ENCODE assay signal across 16 cellular contexts in the genomic region with DNA sequence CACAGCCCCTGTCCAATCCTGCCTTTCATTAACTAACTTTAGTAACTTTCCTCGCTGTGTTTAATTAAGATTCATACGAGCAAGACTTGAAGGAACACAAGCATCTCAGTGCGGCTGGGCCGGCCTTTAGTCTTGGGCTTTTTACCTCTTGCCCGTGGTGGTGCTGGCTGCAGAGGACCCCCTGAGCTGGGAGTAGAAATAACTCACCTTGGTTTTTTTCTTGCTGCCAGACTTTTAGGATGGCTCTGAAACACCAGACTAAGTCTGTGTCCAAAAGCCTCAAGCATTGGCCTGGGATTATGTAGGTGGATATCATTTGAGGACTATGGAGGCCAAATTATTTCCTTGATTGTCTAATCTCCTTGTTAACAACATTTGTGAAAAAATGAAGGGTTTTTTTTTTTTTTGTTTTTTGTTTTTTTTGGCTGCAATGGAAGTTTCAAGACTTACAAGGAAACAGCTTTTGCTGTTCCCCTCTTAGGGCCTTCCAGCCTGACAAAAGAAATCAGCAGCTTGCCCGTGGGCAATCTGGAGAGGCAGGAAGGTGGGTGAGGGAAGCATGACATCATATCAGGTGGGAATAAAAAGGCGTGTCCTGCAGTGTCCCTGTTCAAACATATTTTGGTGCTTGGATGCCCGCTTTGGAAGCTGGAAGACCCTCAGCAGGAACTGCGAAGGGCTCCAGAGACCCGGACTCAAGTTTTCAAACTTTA. TPM values are rescaled to one million over a fixed set of nuclear protein-coding genes. Genes with fewer than 3 reads are reported as not detected.
A peak's percentile ranks its signal among the peaks of the same experiment; 100 is the strongest.
DNase-seq lines count a peak whose midpoint lies in the region; ATAC-seq, FAIRE-seq and TF ChIP-seq lines count a peak whose summit lies in the region.
"Had no signal": no experiment of that assay in that cellular context is flagged by ENCODE, and none has a peak within 500 bp of the region (broad histone marks: within the 10 kb centered on the region; RNA-seq: fewer than 3 reads in every experiment).

No MANE protein-coding gene starts in this region.

- DNase-seq in natural killer cell treated with Interleukin-12 subunit alpha and Interleukin-12 subunit beta and Interleukin-15 and Interleukin-18, amount 100 ng/mL, for 72 hours (ENCODE audit: low spot score), result peak; percentile 34
- DNase-seq in natural killer cell, result no peak
- peak; percentile 75 for DNase-seq in dermis blood vessel endothelial cell
- no peak for DNase-seq in neural progenitor cell (ENCODE audit: low spot score)
- DNase-seq in RCC 7860 (ENCODE audit: low spot score), result no peak
- DNase-seq in anterior cingulate cortex (lab: John Stamatoyannopoulos, UW), result no peak
- no peak for DNase-seq in NCI-H82 treated with DMSO at 0.1 percent for 48 hours (lab: John Stamatoyannopoulos, UW; ENCODE audit: unreplicated experiment)
- DNase-seq: CD4-positive, alpha-beta memory T cell; Kasumi-1; NCI-H1417 treated with DMSO at 0.1 percent for 48 hours; NCI-H226; SK-N-SH had no signal

- no peak overlapping the region for H3K27ac Mint-ChIP-seq in natural killer cell treated with Interleukin-12 subunit alpha and Interleukin-12 subunit beta and Interleukin-15 and Interleukin-18, amount 100 ng/mL, for 72 hours
- H3K27ac Mint-ChIP-seq in natural killer cell, result no peak overlapping the region
- H3K27ac Mint-ChIP-seq in neural progenitor cell, result peak overlapping the region; percentile 74
- H3K27ac Mint-ChIP-seq: B cell; CD4-positive, alpha-beta memory T cell had no signal

- peaks cover 5 to 14% of the 10 kb centered on the region in 2 donors for H3K27me3 Mint-ChIP-seq in natural killer cell treated with Interleukin-12 subunit alpha and Interleukin-12 subunit beta and Interleukin-15 and Interleukin-18, amount 100 ng/mL, for 72 hours
- H3K27me3 Mint-ChIP-seq in natural killer cell (ENCODE audit: low read depth in 2 of 2) (peaks cover 0 to 12% of the 10 kb centered on the region in 2 donors), neural progenitor cell (ENCODE audit: insufficient read depth, low read depth) (peaks cover 17% of the 10 kb centered on the region)
- H3K27me3 Mint-ChIP-seq: B cell; CD4-positive, alpha-beta memory T cell had no signal

- no peaks in the 10 kb centered on the region for H3K9me3 ChIP-seq in neural progenitor cell (ENCODE audit: low read depth)
- H3K9me3 ChIP-seq: SK-N-SH had no signal

- H3K27ac ChIP-seq in neural progenitor cell, result no peak overlapping the region
- H3K27ac ChIP-seq: PC-9 had no signal

- FAIRE-seq in RCC 7860 (lab: Jason Lieb, UNC), result no peak
- FAIRE-seq: D721Med had no signal

- no peaks in the 10 kb centered on the region for H3K36me3 Mint-ChIP-seq in natural killer cell treated with Interleukin-12 subunit alpha and Interleukin-12 subunit beta and Interleukin-15 and Interleukin-18, amount 100 ng/mL, for 72 hours
- H3K36me3 Mint-ChIP-seq in natural killer cell (no peaks in the 10 kb centered on the region), neural progenitor cell (peaks cover 2% of the 10 kb centered on the region)
- H3K36me3 Mint-ChIP-seq: CD4-positive, alpha-beta memory T cell had no signal

- no peak for TF ChIP-seq CTCF in natural killer cell (IDR thresholded peaks at IDR 0.05)
- TF ChIP-seq CTCF in neural progenitor cell (IDR thresholded peaks at IDR 0.05), result no peak

- H3K4me2 ChIP-seq in neural progenitor cell, result peak overlapping the region; percentile 71
- H3K4me2 ChIP-seq: PC-9, SK-N-SH had no signal

- no peaks in the 10 kb centered on the region for H3K79me2 ChIP-seq in neural progenitor cell (ENCODE audit: low read depth)

- H3K27me3 ChIP-seq in neural progenitor cell, result no peaks in the 10 kb centered on the region

- no peaks in the 10 kb centered on the region for H3K36me3 ChIP-seq in neural progenitor cell

- H3K9me3 Mint-ChIP-seq in natural killer cell treated with Interleukin-12 subunit alpha and Interleukin-12 subunit beta and Interleukin-15 and Interleukin-18, amount 100 ng/mL, for 72 hours, result peaks cover 4% of the 10 kb centered on the region
- peaks cover 0 to 4% of the 10 kb centered on the region in 2 donors for H3K9me3 Mint-ChIP-seq in natural killer cell
- peaks cover 3% of the 10 kb centered on the region for H3K9me3 Mint-ChIP-seq in neural progenitor cell

- H2AFZ ChIP-seq in neural progenitor cell (replicated peaks), result peak overlapping the region; percentile 79
- H2AFZ ChIP-seq: PC-9 had no signal

- no peak overlapping the region for H3K4me3 Mint-ChIP-seq in natural killer cell treated with Interleukin-12 subunit alpha and Interleukin-12 subunit beta and Interleukin-15 and Interleukin-18, amount 100 ng/mL, for 72 hours
- H3K4me3 Mint-ChIP-seq in natural killer cell (no peak overlapping the region), neural progenitor cell (no peak overlapping the region)
- H3K4me3 Mint-ChIP-seq: B cell; CD4-positive, alpha-beta memory T cell had no signal

- H3K4me1 Mint-ChIP-seq in natural killer cell treated with Interleukin-12 subunit alpha and Interleukin-12 subunit beta and Interleukin-15 and Interleukin-18, amount 100 ng/mL, for 72 hours (ENCODE audit: low read depth in 2 of 2), result no peaks in the 10 kb centered on the region
- H3K4me1 Mint-ChIP-seq in natural killer cell (no peaks in the 10 kb centered on the region), neural progenitor cell (peaks cover 34% of the 10 kb centered on the region)
- H3K4me1 Mint-ChIP-seq: B cell; CD4-positive, alpha-beta memory T cell had no signal

- peaks cover 18% of the 10 kb centered on the region for H3K4me1 ChIP-seq in neural progenitor cell

- no peak for ATAC-seq in natural killer cell treated with Interleukin-12 subunit alpha and Interleukin-12 subunit beta and Interleukin-15 and Interleukin-18, amount 100 ng/mL, for 72 hours
- no peak for ATAC-seq in natural killer cell

- H3K4me3 ChIP-seq in neural progenitor cell, result no peak overlapping the region
- H3K4me3 ChIP-seq: PC-9 had no signal

- intact Hi-C loops in natural killer cell (cut with micrococcal nuclease), result no loop called here

- H4K20me1 ChIP-seq in neural progenitor cell (ENCODE audit: low read depth), result no peaks in the 10 kb centered on the region

- peaks cover 17% of the 10 kb centered on the region for H3F3A ChIP-seq in neural progenitor cell (ENCODE audit: low read depth)

- H3K9ac ChIP-seq in neural progenitor cell, result no peak overlapping the region
- H3K9ac ChIP-seq: SK-N-SH had no signal

RNA-seq across cellular contexts. Expression of a gene that starts 44.0 kb away (rescaled TPM):
- total RNA-seq in natural killer cell treated with Interleukin-12 subunit alpha and Interleukin-12 subunit beta and Interleukin-15 and Interleukin-18, amount 100 ng/mL, for 72 hours, result under 1 TPM in 1 of 2 donors, not detected in 1; 0.89 TPM
- total RNA-seq in natural killer cell, result under 1 TPM; 0.23 to 0.42 (median 0.40) TPM
- total RNA-seq in dermis blood vessel endothelial cell, result 0.09 and 0.17 TPM in 2 replicates
- total RNA-seq in neural progenitor cell (ENCODE audit: low replicate concordance), result 1.5 and 2.0 TPM in 2 replicates
- total RNA-seq: H4 had no signal

Comparison
In these comparisons a context has a peak if more than half of its experiments do, and no peak if none do; other contexts are left out.
1. DNase-seq: peak in natural killer cell treated with Interleukin-12 subunit alpha and Interleukin-12 subunit beta and Interleukin-15 and Interleukin-18, amount 100 ng/mL, for 72 hours (single experiment) and dermis blood vessel endothelial cell (single experiment); none in natural killer cell (single experiment), neural progenitor cell (single experiment), RCC 7860 (single experiment), anterior cingulate cortex (0 of 58) and NCI-H82 treated with DMSO at 0.1 percent for 48 hours (single experiment).